Comparison of ENCODE assay signal across 11 cellular contexts in genomic region chr11:72391638-72392423, GRCh38. TPM values are rescaled to one million over a fixed set of nuclear protein-coding genes. Genes with fewer than 3 reads are reported as not detected.
DNase-seq lines count a peak whose midpoint lies in the region; ATAC-seq and TF ChIP-seq lines count a peak whose summit lies in the region.
"Had no signal": no experiment of that assay in that cellular context is flagged by ENCODE, and none has a peak within 500 bp of the region (broad histone marks: within the 10 kb centered on the region; RNA-seq: fewer than 3 reads in every experiment).

No MANE protein-coding gene starts in this region.

- TF ChIP-seq CTCF in type B pancreatic cell (conservative IDR thresholded peaks at IDR 0.05): no peak
- TF ChIP-seq CTCF in Calu3 (IDR thresholded peaks at IDR 0.05; ENCODE audit: unreplicated experiment): no peak

- peaks cover 3% of the 10 kb centered on the region for H3K9me3 Mint-ChIP-seq in type B pancreatic cell
- no peaks in the 10 kb centered on the region for H3K9me3 Mint-ChIP-seq in Calu3 (ENCODE audit: low read depth, unreplicated experiment)
- H3K9me3 Mint-ChIP-seq: activated naive CD4-positive, alpha-beta T cell treated with anti-CD3 and anti-CD28 coated beads, Interleukin-2, amount 10 ng/mL, durations not matched to agents 7 days and 5 days had no signal

- H3K4me1 Mint-ChIP-seq in type B pancreatic cell (ENCODE audit: unreplicated experiment) (peaks cover 4% of the 10 kb centered on the region), Calu3 (ENCODE audit: low read depth, unreplicated experiment) (no peaks in the 10 kb centered on the region)
- H3K4me1 Mint-ChIP-seq: activated naive CD4-positive, alpha-beta T cell treated with anti-CD3 and anti-CD28 coated beads, Interleukin-2, amount 10 ng/mL, durations not matched to agents 7 days and 5 days had no signal

- H3K27me3 Mint-ChIP-seq in type B pancreatic cell (no peaks in the 10 kb centered on the region), Calu3 (ENCODE audit: unreplicated experiment) (no peaks in the 10 kb centered on the region)
- H3K27me3 Mint-ChIP-seq: activated naive CD4-positive, alpha-beta T cell treated with anti-CD3 and anti-CD28 coated beads, Interleukin-2, amount 10 ng/mL, durations not matched to agents 7 days and 5 days had no signal

- H3K27ac Mint-ChIP-seq in type B pancreatic cell (no peak overlapping the region), Calu3 (ENCODE audit: unreplicated experiment) (no peak overlapping the region)
- H3K27ac Mint-ChIP-seq: activated naive CD4-positive, alpha-beta T cell treated with anti-CD3 and anti-CD28 coated beads, Interleukin-2, amount 10 ng/mL, durations not matched to agents 7 days and 5 days had no signal

- ATAC-seq in GM18861 (IDR thresholded peaks at IDR 0.05; ENCODE audit: unreplicated experiment) (peak; percentile 71), GM21786 (IDR thresholded peaks at IDR 0.05; ENCODE audit: unreplicated experiment) (peak; percentile 79), GM21515 (IDR thresholded peaks at IDR 0.05; ENCODE audit: unreplicated experiment) (no peak)
- ATAC-seq: heart right ventricle, left ventricle myocardium superior had no signal

- DNase-seq in NCI-H82 treated with DMSO at 0.1 percent for 48 hours (lab: John Stamatoyannopoulos, UW; ENCODE audit: unreplicated experiment): peak; percentile 56
- DNase-seq in type B pancreatic cell (ENCODE audit: extremely low spot score, unreplicated experiment): peak; percentile 45
- no peak for DNase-seq in HCEC 1CT
- DNase-seq in Calu3: no peak
- DNase-seq: activated naive CD4-positive, alpha-beta T cell treated with anti-CD3 and anti-CD28 coated beads, Interleukin-2, amount 10 ng/mL, durations not matched to agents 7 days and 5 days; heart right ventricle; left ventricle myocardium superior; NCI-H1092 treated with DMSO at 0.1 percent for 48 hours had no signal

- peaks cover 4% of the 10 kb centered on the region for H3K36me3 Mint-ChIP-seq in type B pancreatic cell
- H3K36me3 Mint-ChIP-seq in Calu3 (ENCODE audit: insufficient read depth, unreplicated experiment): no peaks in the 10 kb centered on the region

- no TSS peak for BruUV-seq in Calu3 (replicated peaks; lab: Mats Ljungman, UMichigan)

- CTCF ChIA-PET in Calu3 (lab: Charles Lee): interaction anchor here (0.7 kb wide), 1 partner anchor 11 kb away, joined by 3 read pairs; no protein-coding TSS in a partner anchor

- H3K4me3 Mint-ChIP-seq in type B pancreatic cell: no peak overlapping the region
- no peak overlapping the region for H3K4me3 Mint-ChIP-seq in Calu3 (ENCODE audit: low read depth, unreplicated experiment)
- H3K4me3 Mint-ChIP-seq: activated naive CD4-positive, alpha-beta T cell treated with anti-CD3 and anti-CD28 coated beads, Interleukin-2, amount 10 ng/mL, durations not matched to agents 7 days and 5 days had no signal

- intact Hi-C loops in Calu3 (cut with micrococcal nuclease; ENCODE audit: unreplicated experiment): no loop called here

RNA-seq across cellular contexts. Expression of gene CLPB, which starts 42.5 kb away (rescaled TPM):
- total RNA-seq in type B pancreatic cell (ENCODE audit: low replicate concordance) (17.1 and 19.8 TPM in 2 replicates), Calu3 (2022) (24.7 and 24.8 TPM in 2 replicates)

Comparison
In these comparisons a context has a peak if more than half of its experiments do, and no peak if none do; other contexts are left out.
1. DNase-seq: peak in NCI-H82 treated with DMSO at 0.1 percent for 48 hours (single experiment) and type B pancreatic cell (single experiment); none in HCEC 1CT (single experiment) and Calu3 (single experiment).